Comparison of ENCODE assay signal across 22 cellular contexts in the genomic region with DNA sequence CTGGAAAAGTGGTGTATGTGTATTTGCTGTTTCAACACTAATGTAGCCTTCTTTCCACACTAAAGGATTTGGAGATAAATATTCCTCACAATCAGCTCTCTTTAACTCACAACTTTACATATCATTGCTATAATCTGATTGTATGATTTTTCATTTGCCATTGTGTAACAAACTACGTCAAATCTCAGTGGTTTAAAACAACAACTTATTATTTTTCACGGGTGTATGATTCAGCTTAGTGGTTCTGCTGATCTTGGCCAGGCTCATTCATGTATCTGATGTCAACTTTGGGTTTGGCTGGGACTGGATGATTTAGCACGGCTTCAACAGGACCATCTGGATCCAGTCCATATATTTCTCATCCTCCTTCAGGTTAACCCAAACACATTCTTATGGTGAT.
"Had no signal": no experiment of that assay in that cellular context is flagged by ENCODE, and none has a peak within 500 bp of the region (broad histone marks: within the 10 kb centered on the region; RNA-seq: fewer than 3 reads in every experiment).

No MANE protein-coding gene starts in this region.

- H3K36me3 ChIP-seq: esophagus squamous epithelium, left ventricle myocardium inferior, sigmoid colon, upper lobe of left lung had no signal

- DNase-seq: activated CD4-positive, alpha-beta memory T cell treated with anti-CD3 and anti-CD28 coated beads for 36 hours; activated CD4-positive, alpha-beta T cell treated with anti-CD3 and anti-CD28 coated beads for 48 hours; activated effector memory CD4-positive, alpha-beta T cell treated with Interleukin-2 at 50 U/mL for 16 hours; activated naive CD4-positive, alpha-beta T cell treated with anti-CD3 and anti-CD28 coated beads for 36 hours; activated naive CD8-positive, alpha-beta T cell treated with anti-CD3 and anti-CD28 coated beads, Interleukin-2, amount 10 ng/mL, durations not matched to agents 7 days and 5 days; activated T-cell treated with anti-CD3 and anti-CD28 coated beads, Interleukin-2, amount 50 U/mL, for 48 hours; amygdala; body of pancreas; esophagus squamous epithelium; hippocampal formation; left ventricle myocardium inferior; midbrain; natural killer cell; retina; sigmoid colon; stimulated activated CD4-positive, alpha-beta T cell treated with anti-CD3 and anti-CD28 coated beads, Interleukin-2, amount 100 ng/mL, for 48 hours; stimulated activated naive CD4-positive, alpha-beta T cell; T-helper 2 cell; upper lobe of left lung had no signal

- H3K4me3 ChIP-seq: body of pancreas, coronary artery, esophagus squamous epithelium, left ventricle myocardium inferior, sigmoid colon, upper lobe of left lung had no signal

- H3K27me3 ChIP-seq: body of pancreas, esophagus squamous epithelium, sigmoid colon, upper lobe of left lung had no signal

- H3K9me3 ChIP-seq: body of pancreas, esophagus squamous epithelium, left ventricle myocardium inferior, sigmoid colon, upper lobe of left lung had no signal

- H3K4me3 Mint-ChIP-seq: activated CD4-positive, alpha-beta memory T cell treated with anti-CD3 and anti-CD28 coated beads for 36 hours; activated naive CD4-positive, alpha-beta T cell treated with anti-CD3 and anti-CD28 coated beads for 36 hours; activated naive CD8-positive, alpha-beta T cell treated with anti-CD3 and anti-CD28 coated beads, Interleukin-2, amount 10 ng/mL, durations not matched to agents 7 days and 5 days; central memory CD8-positive, alpha-beta T cell; natural killer cell had no signal

- H3K27me3 Mint-ChIP-seq: activated CD4-positive, alpha-beta memory T cell treated with anti-CD3 and anti-CD28 coated beads for 36 hours; activated naive CD8-positive, alpha-beta T cell treated with anti-CD3 and anti-CD28 coated beads, Interleukin-2, amount 10 ng/mL, durations not matched to agents 7 days and 5 days; central memory CD8-positive, alpha-beta T cell; progenitor cell of endocrine pancreas had no signal

- H3K27ac Mint-ChIP-seq: activated CD4-positive, alpha-beta memory T cell treated with anti-CD3 and anti-CD28 coated beads for 36 hours; activated naive CD4-positive, alpha-beta T cell treated with anti-CD3 and anti-CD28 coated beads for 36 hours; activated naive CD8-positive, alpha-beta T cell treated with anti-CD3 and anti-CD28 coated beads, Interleukin-2, amount 10 ng/mL, durations not matched to agents 7 days and 5 days; natural killer cell; progenitor cell of endocrine pancreas had no signal

- H3K27ac ChIP-seq: body of pancreas, coronary artery, esophagus squamous epithelium, left ventricle myocardium inferior, upper lobe of left lung had no signal

- H3K9me3 Mint-ChIP-seq: activated CD4-positive, alpha-beta memory T cell treated with anti-CD3 and anti-CD28 coated beads for 36 hours; activated naive CD4-positive, alpha-beta T cell treated with anti-CD3 and anti-CD28 coated beads for 36 hours; activated naive CD8-positive, alpha-beta T cell treated with anti-CD3 and anti-CD28 coated beads, Interleukin-2, amount 10 ng/mL, durations not matched to agents 7 days and 5 days; central memory CD8-positive, alpha-beta T cell; natural killer cell had no signal

- H3K36me3 Mint-ChIP-seq: activated CD4-positive, alpha-beta memory T cell treated with anti-CD3 and anti-CD28 coated beads for 36 hours; activated naive CD8-positive, alpha-beta T cell treated with anti-CD3 and anti-CD28 coated beads, Interleukin-2, amount 10 ng/mL, durations not matched to agents 7 days and 5 days; natural killer cell had no signal
